14 cellular contexts compared by ENCODE assay signal in genomic region chr13:21683034-21683733, GRCh38. TPM values are rescaled to one million over a fixed set of nuclear protein-coding genes. Genes with fewer than 3 reads are reported as not detected.
DNase-seq lines count a peak whose midpoint lies in the region; ATAC-seq, FAIRE-seq and TF ChIP-seq lines count a peak whose summit lies in the region.
"Had no signal": no experiment of that assay in that cellular context is flagged by ENCODE, and none has a peak within 500 bp of the region (broad histone marks: within the 10 kb centered on the region; RNA-seq: fewer than 3 reads in every experiment).

No MANE protein-coding gene starts in this region.

- WGBS in heart left ventricle, 4 donors = 83 to 87% (median 85%) methylated on average over 6 of the region's 6 CpGs
- WGBS in testis, 2 donors = 76 to 91% methylated on average over 6 of the region's 6 CpGs

- DNase-seq in heart left ventricle (no peak), Right ventricle myocardium superior (no peak), RWPE2 (ENCODE audit: low spot score) (no peak), fibroblast of villous mesenchyme (ENCODE audit: low read depth) (peak; percentile 13), urothelium cell line (ENCODE audit: low spot score) (peak; percentile 60), testis (no peak)
- no peak for DNase-seq in effector memory CD4-positive, alpha-beta T cell
- DNase-seq: activated gamma-delta T cell; Karpas-422; NCI-H446; SIG-M5; stimulated activated CD4-positive, alpha-beta T cell treated with anti-CD3 and anti-CD28 coated beads, Interleukin-12 subunit alpha, Interleukin-12 subunit beta, amount 100 ng/mL, for 4 hours had no signal

- H3K4me1 ChIP-seq in heart left ventricle (peaks cover 0 to 14% (median 0%) of the 10 kb centered on the region in 12 donors), RWPE2 (ENCODE audit: insufficient read depth, poor library complexity, severe bottlenecking) (peaks cover 16% of the 10 kb centered on the region), testis (no peaks in the 10 kb centered on the region)
- H3K4me1 ChIP-seq in effector memory CD4-positive, alpha-beta T cell (ENCODE audit: control insufficient read depth, insufficient read depth, low read length, poor library complexity, severe bottlenecking) = no peaks in the 10 kb centered on the region

- H3K27me3 ChIP-seq in heart left ventricle = peaks cover 0 to 10% (median 0%) of the 10 kb centered on the region in 9 donors
- H3K27me3 ChIP-seq in RWPE2 (ENCODE audit: insufficient read depth, poor library complexity, severe bottlenecking) = no peaks in the 10 kb centered on the region
- no peaks in the 10 kb centered on the region for H3K27me3 ChIP-seq in testis
- H3K27me3 ChIP-seq in effector memory CD4-positive, alpha-beta T cell (replicated peaks; ENCODE audit: control insufficient read depth, insufficient read depth, low read length, poor library complexity, severe bottlenecking) = no peaks in the 10 kb centered on the region

- H3K9me3 ChIP-seq in heart left ventricle (no peaks in the 10 kb centered on the region), RWPE2 (ENCODE audit: severe bottlenecking) (no peaks in the 10 kb centered on the region), testis (no peaks in the 10 kb centered on the region)
- no peaks in the 10 kb centered on the region for H3K9me3 ChIP-seq in effector memory CD4-positive, alpha-beta T cell (ENCODE audit: control insufficient read depth, low read length)

- H3K4me3 ChIP-seq in heart left ventricle (no peak overlapping the region), RWPE2 (ENCODE audit: severe bottlenecking) (no peak overlapping the region), fibroblast of villous mesenchyme (ENCODE audit: low read depth, low read length) (no peak overlapping the region), testis (no peak overlapping the region)
- H3K4me3 ChIP-seq in effector memory CD4-positive, alpha-beta T cell (ENCODE audit: insufficient read depth, low read depth, low read length, poor library complexity, severe bottlenecking) = no peak overlapping the region

- ATAC-seq in heart left ventricle (peak in 3 of 4 donors; percentile 76 to 80 (median 79)), Right ventricle myocardium superior (ENCODE audit: poor library complexity) (no peak), RWPE2 (ENCODE audit: low read depth) (peak; percentile 99), HG02884 (IDR thresholded peaks at IDR 0.05; ENCODE audit: unreplicated experiment) (no peak)
- ATAC-seq: natural killer cell treated with Interleukin-12 subunit alpha and Interleukin-12 subunit beta and Interleukin-15 and Interleukin-18, amount 100 ng/mL, for 72 hours had no signal

- H3K27ac ChIP-seq in heart left ventricle = peak overlapping the region in 7 of 12 donors; percentile 14 to 65 (median 46)
- peak overlapping the region; percentile 66 for H3K27ac ChIP-seq in RWPE2 (ENCODE audit: poor library complexity, severe bottlenecking)
- H3K27ac ChIP-seq in testis = no peak overlapping the region
- H3K27ac ChIP-seq in effector memory CD4-positive, alpha-beta T cell (ENCODE audit: insufficient read depth, low read length, poor library complexity, severe bottlenecking) = no peak overlapping the region

- TF ChIP-seq POLR2A in heart left ventricle (IDR thresholded peaks at IDR 0.05) (no peak), testis (IDR thresholded peaks at IDR 0.05) (no peak)

- intact Hi-C loops in heart left ventricle (cut with DNase I) (no loop called here), Right ventricle myocardium superior (cut with DNase I) (no loop called here), testis (cut with DNase I; ENCODE audit: low total_unique reads) (no loop called here)

- TF ChIP-seq CTCF in heart left ventricle (IDR thresholded peaks at IDR 0.05) = no peak
- TF ChIP-seq CTCF in RWPE2 (IDR thresholded peaks at IDR 0.05; ENCODE audit: poor library complexity, severe bottlenecking) = no peak
- TF ChIP-seq CTCF in fibroblast of villous mesenchyme (IDR thresholded peaks at IDR 0.05; ENCODE audit: insufficient read depth, low read depth, low read length) = no peak
- no peak for TF ChIP-seq CTCF in testis (IDR thresholded peaks at IDR 0.05)

- no peak for FAIRE-seq in urothelium cell line (lab: Jason Lieb, UNC)

- peaks cover 0 to 4% (median 0%) of the 10 kb centered on the region in 9 donors for H3K36me3 ChIP-seq in heart left ventricle
- no peaks in the 10 kb centered on the region for H3K36me3 ChIP-seq in RWPE2 (ENCODE audit: low read depth)
- no peaks in the 10 kb centered on the region for H3K36me3 ChIP-seq in testis (ENCODE audit: low read depth, missing control alignments)
- H3K36me3 ChIP-seq in effector memory CD4-positive, alpha-beta T cell (ENCODE audit: control insufficient read depth, insufficient read depth, low read length) = no peaks in the 10 kb centered on the region

RNA-seq across cellular contexts. Expression of gene FGF9, which starts 12.3 kb away (rescaled TPM):
- total RNA-seq in heart left ventricle (10 to 100 TPM in 4 of 9 donors, 1 to 10 TPM in 5; 1.9 to 12.5 (median 8.3) TPM), Right ventricle myocardium superior (9.5 TPM), fibroblast of villous mesenchyme (0.64 and 4.7 TPM in 2 replicates), testis (1 to 10 TPM in 1 of 2 donors, under 1 TPM in 1; 0.79 to 1.5 TPM)
- polyA plus RNA-seq in heart left ventricle (1 to 10 TPM; 1.7 to 3.6 TPM), testis (ENCODE audit: insufficient read depth, low read depth, low replicate concordance) (4.3 TPM)

Comparison
In these comparisons a context has a peak if more than half of its experiments do, and no peak if none do; other contexts are left out.
1. ATAC-seq: peak in heart left ventricle (3 of 4) and RWPE2 (single experiment); none in Right ventricle myocardium superior (single experiment) and HG02884 (single experiment).
2. DNase-seq: peak in fibroblast of villous mesenchyme (single experiment) and urothelium cell line (single experiment); none in heart left ventricle (0 of 5), Right ventricle myocardium superior (single experiment), RWPE2 (single experiment), testis (single experiment) and effector memory CD4-positive, alpha-beta T cell (0 of 3).
3. H3K27ac ChIP-seq: peak in heart left ventricle (7 of 12) and RWPE2 (single experiment); none in testis (0 of 2) and effector memory CD4-positive, alpha-beta T cell (single experiment).